In genomic region chr20:64254571-64255360, GRCh38 we compare ENCODE assay signal across 8 cellular contexts. TPM values are rescaled to one million over a fixed set of nuclear protein-coding genes. Genes with fewer than 3 reads are reported as not detected.
DNase-seq lines count a peak whose midpoint lies in the region; ATAC-seq and TF ChIP-seq lines count a peak whose summit lies in the region.

No MANE protein-coding gene starts in this region.

- 77% methylated on average over 28 of the region's 28 CpGs for WGBS in prostate gland

- DNase-seq in GM12864 (ENCODE audit: low read depth), result no peak
- DNase-seq in SK-N-MC (ENCODE audit: low read depth, low spot score), result no peak
- DNase-seq in fibroblast of villous mesenchyme (ENCODE audit: low read depth), result no peak
- DNase-seq in prostate gland (ENCODE audit: low spot score), result no peak
- no peak for DNase-seq in activated gamma-delta T cell treated with Interleukin-2 at 50 U/mL for 16 hours
- no peak for DNase-seq in SIG-M5 (lab: John Stamatoyannopoulos, UW)
- DNase-seq in SHP77 treated with DMSO at 0.1 percent for 48 hours (lab: John Stamatoyannopoulos, UW), result no peak

- H3K36me3 ChIP-seq in SK-N-MC (ENCODE audit: insufficient read depth, low read length) (no peaks in the 10 kb centered on the region), prostate gland (no peaks in the 10 kb centered on the region)

- intact Hi-C loops in prostate gland (cut with DNase I), result no loop called here

- no peaks in the 10 kb centered on the region for H3K27me3 ChIP-seq in prostate gland (replicated peaks; ENCODE audit: insufficient read depth)

- no peak for TF ChIP-seq POLR2A in prostate gland (IDR thresholded peaks at IDR 0.05)

- H3K4me1 ChIP-seq in prostate gland (replicated peaks), result no peaks in the 10 kb centered on the region

- H3K4me3 ChIP-seq in GM12864 (ENCODE audit: low read depth, low read length), result peak overlapping the region; percentile 83
- H3K4me3 ChIP-seq in SK-N-MC, result peak overlapping the region; percentile 98
- peak overlapping the region; percentile 53 for H3K4me3 ChIP-seq in fibroblast of villous mesenchyme (ENCODE audit: low read depth, low read length)
- peak overlapping the region; percentile 92 to 96 for H3K4me3 ChIP-seq in prostate gland

- TF ChIP-seq CTCF in GM12864 (IDR thresholded peaks at IDR 0.05; ENCODE audit: low read depth, low read length, missing control alignments) (no peak), fibroblast of villous mesenchyme (IDR thresholded peaks at IDR 0.05; ENCODE audit: insufficient read depth, low read depth, low read length) (no peak), prostate gland (IDR thresholded peaks at IDR 0.05) (no peak)

- no peak for ATAC-seq in HG02678 (IDR thresholded peaks at IDR 0.05; ENCODE audit: unreplicated experiment)

- peak overlapping the region; percentile 87 for H3K9ac ChIP-seq in SK-N-MC (ENCODE audit: insufficient read length)

- H3K9me3 ChIP-seq in SK-N-MC (ENCODE audit: low read depth, low read length) (no peaks in the 10 kb centered on the region), prostate gland (no peaks in the 10 kb centered on the region)

- H3K27ac ChIP-seq in SK-N-MC (peak overlapping the region; percentile 64), prostate gland (peak overlapping the region; percentile 86 to 89)

RNA-seq across cellular contexts. Expression of gene PCMTD2, which starts 0.8 kb away (rescaled TPM):
- total RNA-seq in fibroblast of villous mesenchyme, result 40.3 and 54.0 TPM in 2 replicates
- total RNA-seq in prostate gland, result 100 to 1,000 TPM; 143 to 147 TPM
